Comparison of ENCODE assay signal across 1 cellular context in the genomic region with DNA sequence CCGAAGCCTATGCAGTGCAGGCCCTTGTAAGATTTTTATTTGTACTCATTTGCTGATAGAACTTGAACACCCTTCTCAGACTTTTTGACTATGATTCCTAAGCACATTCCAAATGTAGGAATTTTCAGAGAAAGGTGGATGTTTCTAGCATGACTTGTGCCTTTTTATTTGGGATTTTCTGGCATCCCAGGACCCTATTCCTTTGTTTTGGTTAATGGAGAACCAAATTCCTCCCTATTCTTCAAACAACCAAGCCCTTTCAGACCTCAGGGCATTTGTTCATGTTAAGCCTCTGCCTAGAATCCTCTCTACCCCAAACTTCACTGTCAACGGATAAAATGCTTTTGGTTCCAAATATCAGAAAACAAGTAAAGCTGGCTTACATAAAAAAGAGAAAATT.
TF ChIP-seq lines count a peak whose summit lies in the region.

No MANE protein-coding gene starts in this region.

TF ChIP-seq in H1, 55 proteins besides CTCF, POLR2A, EP300 and RAD21 (continued from another document):
- TF ChIP-seq RBBP5 (IDR thresholded peaks at IDR 0.05; ENCODE audit: borderline replicate concordance, low read depth, low read length) (no peak), BACH1 (IDR thresholded peaks at IDR 0.05; ENCODE audit: low read length) (no peak), TEAD4 (IDR thresholded peaks at IDR 0.05; ENCODE audit: low read depth, low read length) (no peak), SUZ12 (IDR thresholded peaks at IDR 0.05; ENCODE audit: low read length) (no peak), TAF7 (optimal IDR thresholded peaks at IDR 0.05; ENCODE audit: borderline replicate concordance, low read depth, low read length) (no peak), CBX5 (IDR thresholded peaks at IDR 0.05; ENCODE audit: low read depth, low read length) (no peak), CREB1 (IDR thresholded peaks at IDR 0.05) (no peak), RFX5 (IDR thresholded peaks at IDR 0.05; ENCODE audit: borderline replicate concordance, low read depth, low read length) (no peak), KDM1A (IDR thresholded peaks at IDR 0.05; ENCODE audit: borderline replicate concordance, low read length) (no peak)
- TF ChIP-seq, protein P1, sequence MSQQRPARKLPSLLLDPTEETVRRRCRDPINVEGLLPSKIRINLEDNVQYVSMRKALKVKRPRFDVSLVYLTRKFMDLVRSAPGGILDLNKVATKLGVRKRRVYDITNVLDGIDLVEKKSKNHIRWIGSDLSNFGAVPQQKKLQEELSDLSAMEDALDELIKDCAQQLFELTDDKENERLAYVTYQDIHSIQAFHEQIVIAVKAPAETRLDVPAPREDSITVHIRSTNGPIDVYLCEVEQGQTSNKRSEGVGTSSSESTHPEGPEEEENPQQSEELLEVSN (IDR thresholded peaks at IDR 0.05), result no peak
- TF ChIP-seq, protein P2, sequence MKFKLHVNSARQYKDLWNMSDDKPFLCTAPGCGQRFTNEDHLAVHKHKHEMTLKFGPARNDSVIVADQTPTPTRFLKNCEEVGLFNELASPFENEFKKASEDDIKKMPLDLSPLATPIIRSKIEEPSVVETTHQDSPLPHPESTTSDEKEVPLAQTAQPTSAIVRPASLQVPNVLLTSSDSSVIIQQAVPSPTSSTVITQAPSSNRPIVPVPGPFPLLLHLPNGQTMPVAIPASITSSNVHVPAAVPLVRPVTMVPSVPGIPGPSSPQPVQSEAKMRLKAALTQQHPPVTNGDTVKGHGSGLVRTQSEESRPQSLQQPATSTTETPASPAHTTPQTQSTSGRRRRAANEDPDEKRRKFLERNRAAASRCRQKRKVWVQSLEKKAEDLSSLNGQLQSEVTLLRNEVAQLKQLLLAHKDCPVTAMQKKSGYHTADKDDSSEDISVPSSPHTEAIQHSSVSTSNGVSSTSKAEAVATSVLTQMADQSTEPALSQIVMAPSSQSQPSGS (IDR thresholded peaks at IDR 0.05; ENCODE audit: low read length), result no peak
